In genomic region chr3:147758786-147759185, GRCh38 we compare ENCODE assay signal across 20 cellular contexts.
DNase-seq lines count a peak whose midpoint lies in the region; ATAC-seq, FAIRE-seq and TF ChIP-seq lines count a peak whose summit lies in the region.
"Had no signal": no experiment of that assay in that cellular context is flagged by ENCODE, and none has a peak within 500 bp of the region (broad histone marks: within the 10 kb centered on the region; RNA-seq: fewer than 3 reads in every experiment).

No MANE protein-coding gene starts in this region.

- no peak overlapping the region for H3K4me3 Mint-ChIP-seq in chondrocyte (ENCODE audit: unreplicated experiment)
- H3K4me3 Mint-ChIP-seq: dendritic cell treated with granulocyte-macrophage colony-stimulating factor and Interleukin-4, amounts not matched to agents 40 ng/mL and 50 ng/mL, for 4 days; naive thymus-derived CD8-positive, alpha-beta T cell had no signal

- no peak overlapping the region for H3K4me3 ChIP-seq in rectal smooth muscle tissue (ENCODE audit: low read length)
- H3K4me3 ChIP-seq: suprapubic skin had no signal

- H3K27ac Mint-ChIP-seq in chondrocyte (ENCODE audit: unreplicated experiment), result peak overlapping the region; percentile 94
- H3K27ac Mint-ChIP-seq: dendritic cell treated with granulocyte-macrophage colony-stimulating factor and Interleukin-4, amounts not matched to agents 40 ng/mL and 50 ng/mL, for 4 days; naive thymus-derived CD8-positive, alpha-beta T cell had no signal

- H3K36me3 ChIP-seq in rectal smooth muscle tissue (ENCODE audit: control insufficient read depth, insufficient read depth, low read length), result no peaks in the 10 kb centered on the region
- H3K36me3 ChIP-seq: suprapubic skin had no signal

- no peaks in the 10 kb centered on the region for H3K9me3 Mint-ChIP-seq in chondrocyte (ENCODE audit: low read depth)
- H3K9me3 Mint-ChIP-seq: dendritic cell treated with granulocyte-macrophage colony-stimulating factor and Interleukin-4, amounts not matched to agents 40 ng/mL and 50 ng/mL, for 4 days had no signal

- no peaks in the 10 kb centered on the region for H3K36me3 Mint-ChIP-seq in chondrocyte (ENCODE audit: low read depth)
- H3K36me3 Mint-ChIP-seq: naive thymus-derived CD8-positive, alpha-beta T cell had no signal

- peaks cover 41% of the 10 kb centered on the region for H3K4me1 ChIP-seq in rectal smooth muscle tissue (ENCODE audit: control insufficient read depth, insufficient read depth, low read length)
- H3K4me1 ChIP-seq: Caco-2 had no signal

- peak; percentile 78 to 94 for ATAC-seq in left cardiac atrium
- no peak for ATAC-seq in GM21390 (IDR thresholded peaks at IDR 0.05; ENCODE audit: unreplicated experiment)
- ATAC-seq: naive thymus-derived CD8-positive, alpha-beta T cell had no signal

- H3K9ac ChIP-seq in rectal smooth muscle tissue (ENCODE audit: low read length), result no peak overlapping the region

- intact Hi-C loops in left cardiac atrium (cut with DNase I), result no loop called here

- no peaks in the 10 kb centered on the region for H3K27me3 Mint-ChIP-seq in chondrocyte (ENCODE audit: low read depth)
- H3K27me3 Mint-ChIP-seq: dendritic cell treated with granulocyte-macrophage colony-stimulating factor and Interleukin-4, amounts not matched to agents 40 ng/mL and 50 ng/mL, for 4 days; naive thymus-derived CD8-positive, alpha-beta T cell had no signal

- no peaks in the 10 kb centered on the region for H3K27me3 ChIP-seq in rectal smooth muscle tissue (ENCODE audit: control insufficient read depth, insufficient read depth, low read length)
- H3K27me3 ChIP-seq: suprapubic skin had no signal

- peak overlapping the region; percentile 64 for H3K27ac ChIP-seq in rectal smooth muscle tissue (ENCODE audit: low read depth, low read length)
- H3K27ac ChIP-seq: suprapubic skin had no signal

- no peak for FAIRE-seq in frontal cortex (lab: Jason Lieb, UNC)
- FAIRE-seq: GM12892 had no signal

- peaks cover 25% of the 10 kb centered on the region for H3K4me1 Mint-ChIP-seq in chondrocyte (ENCODE audit: low read depth)
- H3K4me1 Mint-ChIP-seq: naive thymus-derived CD8-positive, alpha-beta T cell had no signal

- TF ChIP-seq CTCF in chondrocyte (IDR thresholded peaks at IDR 0.05), result no peak

- DNase-seq in GM03348 (ENCODE audit: low spot score) (peak; percentile 5), chondrocyte (ENCODE audit: low spot score) (no peak), left cardiac atrium (no peak), frontal cortex (ENCODE audit: low spot score in 2 of 2) (no peak)
- DNase-seq in stimulated activated CD4-positive, alpha-beta T cell treated with anti-CD3 and anti-CD28 coated beads, Interleukin-12 subunit alpha, Interleukin-12 subunit beta, amount 100 ng/mL, for 4 hours, result no peak
- no peak for DNase-seq in stimulated activated CD8-positive, alpha-beta memory T cell treated with anti-CD3 and anti-CD28 coated beads, Interleukin-4, amount 100 ng/mL, for 48 hours
- DNase-seq: activated CD4-positive, CD25-positive, alpha-beta regulatory T cell treated with anti-CD3 and anti-CD28 coated beads, Interleukin-2, amount 50 U/mL, for 72 hours; amniotic stem cell; Caco-2; erythroblast; HCEC 1CT; naive thymus-derived CD8-positive, alpha-beta T cell; NCI-H1417 treated with DMSO at 0.1 percent for 48 hours; SHP77 treated with DMSO at 0.1 percent for 48 hours; stimulated activated CD4-positive, alpha-beta T cell treated with anti-CD3 and anti-CD28 coated beads, Interleukin-4, amount 100 ng/mL, for 1 hour had no signal
